ENCODE assay signal across 1 cellular context in genomic region chr18:74250131-74250530, GRCh38.
TF ChIP-seq lines count a peak whose summit lies in the region.

No MANE protein-coding gene starts in this region.

TF ChIP-seq in HepG2, 621 proteins besides CTCF, POLR2A, EP300 and RAD21 (continues in another document):
- no peak for TF ChIP-seq HDAC6 (IDR thresholded peaks at IDR 0.05; ENCODE audit: low read depth, low read length)
- TF ChIP-seq ZNF225 (CRISPR knock-in tag; IDR thresholded peaks at IDR 0.05): 0 out of 2 replicates have a peak, but pooled peaks have one; percentile 37
- TF ChIP-seq ATF7-NPFF (CRISPR knock-in tag; IDR thresholded peaks at IDR 0.05; ENCODE audit: low read depth): no peak
- no peak for TF ChIP-seq ZNF124 (CRISPR knock-in tag; IDR thresholded peaks at IDR 0.05)
- no peak for TF ChIP-seq ZNF776 (CRISPR knock-in tag; IDR thresholded peaks at IDR 0.05)
- TF ChIP-seq, protein P1, sequence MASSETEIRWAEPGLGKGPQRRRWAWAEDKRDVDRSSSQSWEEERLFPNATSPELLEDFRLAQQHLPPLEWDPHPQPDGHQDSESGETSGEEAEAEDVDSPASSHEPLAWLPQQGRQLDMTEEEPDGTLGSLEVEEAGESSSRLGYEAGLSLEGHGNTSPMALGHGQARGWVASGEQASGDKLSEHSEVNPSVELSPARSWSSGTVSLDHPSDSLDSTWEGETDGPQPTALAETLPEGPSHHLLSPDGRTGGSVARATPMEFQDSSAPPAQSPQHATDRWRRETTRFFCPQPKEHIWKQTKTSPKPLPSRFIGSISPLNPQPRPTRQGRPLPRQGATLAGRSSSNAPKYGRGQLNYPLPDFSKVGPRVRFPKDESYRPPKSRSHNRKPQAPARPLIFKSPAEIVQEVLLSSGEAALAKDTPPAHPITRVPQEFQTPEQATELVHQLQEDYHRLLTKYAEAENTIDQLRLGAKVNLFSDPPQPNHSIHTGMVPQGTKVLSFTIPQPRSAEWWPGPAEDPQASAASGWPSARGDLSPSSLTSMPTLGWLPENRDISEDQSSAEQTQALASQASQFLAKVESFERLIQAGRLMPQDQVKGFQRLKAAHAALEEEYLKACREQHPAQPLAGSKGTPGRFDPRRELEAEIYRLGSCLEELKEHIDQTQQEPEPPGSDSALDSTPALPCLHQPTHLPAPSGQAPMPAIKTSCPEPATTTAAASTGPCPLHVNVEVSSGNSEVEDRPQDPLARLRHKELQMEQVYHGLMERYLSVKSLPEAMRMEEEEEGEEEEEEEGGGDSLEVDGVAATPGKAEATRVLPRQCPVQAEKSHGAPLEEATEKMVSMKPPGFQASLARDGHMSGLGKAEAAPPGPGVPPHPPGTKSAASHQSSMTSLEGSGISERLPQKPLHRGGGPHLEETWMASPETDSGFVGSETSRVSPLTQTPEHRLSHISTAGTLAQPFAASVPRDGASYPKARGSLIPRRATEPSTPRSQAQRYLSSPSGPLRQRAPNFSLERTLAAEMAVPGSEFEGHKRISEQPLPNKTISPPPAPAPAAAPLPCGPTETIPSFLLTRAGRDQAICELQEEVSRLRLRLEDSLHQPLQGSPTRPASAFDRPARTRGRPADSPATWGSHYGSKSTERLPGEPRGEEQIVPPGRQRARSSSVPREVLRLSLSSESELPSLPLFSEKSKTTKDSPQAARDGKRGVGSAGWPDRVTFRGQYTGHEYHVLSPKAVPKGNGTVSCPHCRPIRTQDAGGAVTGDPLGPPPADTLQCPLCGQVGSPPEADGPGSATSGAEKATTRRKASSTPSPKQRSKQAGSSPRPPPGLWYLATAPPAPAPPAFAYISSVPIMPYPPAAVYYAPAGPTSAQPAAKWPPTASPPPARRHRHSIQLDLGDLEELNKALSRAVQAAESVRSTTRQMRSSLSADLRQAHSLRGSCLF (CRISPR knock-in tag; IDR thresholded peaks at IDR 0.05; ENCODE audit: borderline replicate concordance): no peak
- no peak for TF ChIP-seq ELF4 (CRISPR knock-in tag; IDR thresholded peaks at IDR 0.05; ENCODE audit: borderline replicate concordance)
- TF ChIP-seq ZNF660 (CRISPR knock-in tag; IDR thresholded peaks at IDR 0.05; ENCODE audit: borderline replicate concordance, low read depth): no peak
- TF ChIP-seq ZNF775 (CRISPR knock-in tag; IDR thresholded peaks at IDR 0.05; ENCODE audit: borderline replicate concordance): no peak
- TF ChIP-seq SMARCE1 (IDR thresholded peaks at IDR 0.05; ENCODE audit: borderline replicate concordance): no peak
- no peak for TF ChIP-seq ZSCAN25 (CRISPR knock-in tag; IDR thresholded peaks at IDR 0.05)
- TF ChIP-seq, protein P2, sequence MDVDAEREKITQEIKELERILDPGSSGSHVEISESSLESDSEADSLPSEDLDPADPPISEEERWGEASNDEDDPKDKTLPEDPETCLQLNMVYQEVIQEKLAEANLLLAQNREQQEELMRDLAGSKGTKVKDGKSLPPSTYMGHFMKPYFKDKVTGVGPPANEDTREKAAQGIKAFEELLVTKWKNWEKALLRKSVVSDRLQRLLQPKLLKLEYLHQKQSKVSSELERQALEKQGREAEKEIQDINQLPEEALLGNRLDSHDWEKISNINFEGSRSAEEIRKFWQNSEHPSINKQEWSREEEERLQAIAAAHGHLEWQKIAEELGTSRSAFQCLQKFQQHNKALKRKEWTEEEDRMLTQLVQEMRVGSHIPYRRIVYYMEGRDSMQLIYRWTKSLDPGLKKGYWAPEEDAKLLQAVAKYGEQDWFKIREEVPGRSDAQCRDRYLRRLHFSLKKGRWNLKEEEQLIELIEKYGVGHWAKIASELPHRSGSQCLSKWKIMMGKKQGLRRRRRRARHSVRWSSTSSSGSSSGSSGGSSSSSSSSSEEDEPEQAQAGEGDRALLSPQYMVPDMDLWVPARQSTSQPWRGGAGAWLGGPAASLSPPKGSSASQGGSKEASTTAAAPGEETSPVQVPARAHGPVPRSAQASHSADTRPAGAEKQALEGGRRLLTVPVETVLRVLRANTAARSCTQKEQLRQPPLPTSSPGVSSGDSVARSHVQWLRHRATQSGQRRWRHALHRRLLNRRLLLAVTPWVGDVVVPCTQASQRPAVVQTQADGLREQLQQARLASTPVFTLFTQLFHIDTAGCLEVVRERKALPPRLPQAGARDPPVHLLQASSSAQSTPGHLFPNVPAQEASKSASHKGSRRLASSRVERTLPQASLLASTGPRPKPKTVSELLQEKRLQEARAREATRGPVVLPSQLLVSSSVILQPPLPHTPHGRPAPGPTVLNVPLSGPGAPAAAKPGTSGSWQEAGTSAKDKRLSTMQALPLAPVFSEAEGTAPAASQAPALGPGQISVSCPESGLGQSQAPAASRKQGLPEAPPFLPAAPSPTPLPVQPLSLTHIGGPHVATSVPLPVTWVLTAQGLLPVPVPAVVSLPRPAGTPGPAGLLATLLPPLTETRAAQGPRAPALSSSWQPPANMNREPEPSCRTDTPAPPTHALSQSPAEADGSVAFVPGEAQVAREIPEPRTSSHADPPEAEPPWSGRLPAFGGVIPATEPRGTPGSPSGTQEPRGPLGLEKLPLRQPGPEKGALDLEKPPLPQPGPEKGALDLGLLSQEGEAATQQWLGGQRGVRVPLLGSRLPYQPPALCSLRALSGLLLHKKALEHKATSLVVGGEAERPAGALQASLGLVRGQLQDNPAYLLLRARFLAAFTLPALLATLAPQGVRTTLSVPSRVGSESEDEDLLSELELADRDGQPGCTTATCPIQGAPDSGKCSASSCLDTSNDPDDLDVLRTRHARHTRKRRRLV (CRISPR knock-in tag; IDR thresholded peaks at IDR 0.05): no peak
- TF ChIP-seq ZNF772 (CRISPR knock-in tag; IDR thresholded peaks at IDR 0.05): no peak
- TF ChIP-seq EEA1 (CRISPR knock-in tag; IDR thresholded peaks at IDR 0.05; ENCODE audit: borderline replicate concordance): no peak
- no peak for TF ChIP-seq MIXL1 (CRISPR knock-in tag; IDR thresholded peaks at IDR 0.05)
- TF ChIP-seq MIER2 (CRISPR knock-in tag; IDR thresholded peaks at IDR 0.05): no peak
- no peak for TF ChIP-seq ZNF136 (CRISPR knock-in tag; IDR thresholded peaks at IDR 0.05; ENCODE audit: low read depth)
- TF ChIP-seq, protein P3, sequence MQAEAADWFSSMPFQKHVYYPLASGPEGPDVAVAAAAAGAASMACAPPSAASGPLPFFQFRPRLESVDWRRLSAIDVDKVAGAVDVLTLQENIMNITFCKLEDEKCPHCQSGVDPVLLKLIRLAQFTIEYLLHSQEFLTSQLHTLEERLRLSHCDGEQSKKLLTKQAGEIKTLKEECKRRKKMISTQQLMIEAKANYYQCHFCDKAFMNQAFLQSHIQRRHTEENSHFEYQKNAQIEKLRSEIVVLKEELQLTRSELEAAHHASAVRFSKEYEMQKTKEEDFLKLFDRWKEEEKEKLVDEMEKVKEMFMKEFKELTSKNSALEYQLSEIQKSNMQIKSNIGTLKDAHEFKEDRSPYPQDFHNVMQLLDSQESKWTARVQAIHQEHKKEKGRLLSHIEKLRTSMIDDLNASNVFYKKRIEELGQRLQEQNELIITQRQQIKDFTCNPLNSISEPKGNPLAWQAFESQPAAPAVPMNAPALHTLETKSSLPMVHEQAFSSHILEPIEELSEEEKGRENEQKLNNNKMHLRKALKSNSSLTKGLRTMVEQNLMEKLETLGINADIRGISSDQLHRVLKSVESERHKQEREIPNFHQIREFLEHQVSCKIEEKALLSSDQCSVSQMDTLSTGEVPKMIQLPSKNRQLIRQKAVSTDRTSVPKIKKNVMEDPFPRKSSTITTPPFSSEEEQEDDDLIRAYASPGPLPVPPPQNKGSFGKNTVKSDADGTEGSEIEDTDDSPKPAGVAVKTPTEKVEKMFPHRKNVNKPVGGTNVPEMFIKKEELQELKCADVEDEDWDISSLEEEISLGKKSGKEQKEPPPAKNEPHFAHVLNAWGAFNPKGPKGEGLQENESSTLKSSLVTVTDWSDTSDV (CRISPR knock-in tag; IDR thresholded peaks at IDR 0.05): 0 out of 2 replicates have a peak, but pooled peaks have one; percentile 38
- TF ChIP-seq ZNF263 (CRISPR knock-in tag; IDR thresholded peaks at IDR 0.05): peak; percentile 71
- TF ChIP-seq, protein P4, sequence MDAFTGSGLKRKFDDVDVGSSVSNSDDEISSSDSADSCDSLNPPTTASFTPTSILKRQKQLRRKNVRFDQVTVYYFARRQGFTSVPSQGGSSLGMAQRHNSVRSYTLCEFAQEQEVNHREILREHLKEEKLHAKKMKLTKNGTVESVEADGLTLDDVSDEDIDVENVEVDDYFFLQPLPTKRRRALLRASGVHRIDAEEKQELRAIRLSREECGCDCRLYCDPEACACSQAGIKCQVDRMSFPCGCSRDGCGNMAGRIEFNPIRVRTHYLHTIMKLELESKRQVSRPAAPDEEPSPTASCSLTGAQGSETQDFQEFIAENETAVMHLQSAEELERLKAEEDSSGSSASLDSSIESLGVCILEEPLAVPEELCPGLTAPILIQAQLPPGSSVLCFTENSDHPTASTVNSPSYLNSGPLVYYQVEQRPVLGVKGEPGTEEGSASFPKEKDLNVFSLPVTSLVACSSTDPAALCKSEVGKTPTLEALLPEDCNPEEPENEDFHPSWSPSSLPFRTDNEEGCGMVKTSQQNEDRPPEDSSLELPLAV (CRISPR knock-in tag; conservative IDR thresholded peaks at IDR 0.05; ENCODE audit: low read depth): no peak
- no peak for TF ChIP-seq ATF5 (CRISPR knock-in tag; IDR thresholded peaks at IDR 0.05; ENCODE audit: low read depth)
- no peak for TF ChIP-seq SRSF4 (IDR thresholded peaks at IDR 0.05; ENCODE audit: low read depth, low read length, poor library complexity, severe bottlenecking)
- no peak for TF ChIP-seq ZNF230 (CRISPR knock-in tag; IDR thresholded peaks at IDR 0.05)
- peak; percentile 58; the same call in 1 of the 2 replicates for TF ChIP-seq ZNF891 (CRISPR knock-in tag; IDR thresholded peaks at IDR 0.05)
- no peak for TF ChIP-seq HBP1 (CRISPR knock-in tag; IDR thresholded peaks at IDR 0.05; ENCODE audit: low read depth)
- TF ChIP-seq RXRA (CRISPR knock-in tag; IDR thresholded peaks at IDR 0.05): no peak
- no peak for TF ChIP-seq ZNF569 (CRISPR knock-in tag; IDR thresholded peaks at IDR 0.05; ENCODE audit: borderline replicate concordance)
- no peak for TF ChIP-seq TP53 (CRISPR knock-in tag; conservative IDR thresholded peaks at IDR 0.05)
- TF ChIP-seq ZNF687 (CRISPR knock-in tag; IDR thresholded peaks at IDR 0.05): peak; percentile 52
- no peak for TF ChIP-seq ZFP82 (CRISPR knock-in tag; IDR thresholded peaks at IDR 0.05; ENCODE audit: borderline replicate concordance)
- TF ChIP-seq MTA3 (CRISPR knock-in tag; IDR thresholded peaks at IDR 0.05): no peak
- TF ChIP-seq ZNF251 (CRISPR knock-in tag; IDR thresholded peaks at IDR 0.05): no peak
- TF ChIP-seq ZFP91 (CRISPR knock-in tag; IDR thresholded peaks at IDR 0.05; ENCODE audit: borderline replicate concordance): peak; percentile 50; the same call in 1 of the 2 replicates
- TF ChIP-seq ETV6 (CRISPR knock-in tag; conservative IDR thresholded peaks at IDR 0.05): no peak
- TF ChIP-seq POLR2G (IDR thresholded peaks at IDR 0.05; ENCODE audit: low read depth, low read length): no peak
